Comparison of ENCODE assay signal across 19 cellular contexts in genomic region chr5:11650936-11651335, GRCh38.
"Had no signal": no experiment of that assay in that cellular context is flagged by ENCODE, and none has a peak within 500 bp of the region (broad histone marks: within the 10 kb centered on the region; RNA-seq: fewer than 3 reads in every experiment).

No MANE protein-coding gene starts in this region.

- H3K36me3 Mint-ChIP-seq: stimulated activated memory B cell treated with anti-CD40 and anti-IgM and Interleukin-4, amounts not matched to agents 10 μg/mL and 1 μg/mL and 100 μg/mL, for 72 hours had no signal

- H3K27ac ChIP-seq: colonic mucosa, hepatocyte, parathyroid adenoma, prostate gland, right lobe of liver, tibial artery, upper lobe of left lung, uterus had no signal

- H3K4me2 ChIP-seq: hepatocyte had no signal

- H3K9ac ChIP-seq: parathyroid adenoma had no signal

- H2AFZ ChIP-seq: hepatocyte, parathyroid adenoma had no signal

- H3K4me1 ChIP-seq: colonic mucosa, parathyroid adenoma, prostate gland, right lobe of liver, tibial artery, upper lobe of left lung, uterus had no signal

- H3K9me3 ChIP-seq: colonic mucosa, prostate gland, right lobe of liver, uterus had no signal

- H3K9me3 Mint-ChIP-seq: stimulated activated naive CD8-positive, alpha-beta T cell treated with anti-CD3 and anti-CD28 coated beads, Interleukin-15, Interleukin-2, amounts not matched to agents 100 ng/mL and 50 ng/mL, for 24 hours had no signal

- FAIRE-seq: islet of Langerhans had no signal

- H3K79me2 ChIP-seq: hepatocyte, parathyroid adenoma had no signal

- H3K27ac Mint-ChIP-seq: naive thymus-derived CD4-positive, alpha-beta T cell; nephron progenitor cell; stimulated activated memory B cell treated with anti-CD40 and anti-IgM and Interleukin-4, amounts not matched to agents 10 μg/mL and 1 μg/mL and 100 μg/mL, for 72 hours; stimulated activated naive CD8-positive, alpha-beta T cell treated with anti-CD3 and anti-CD28 coated beads, Interleukin-15, Interleukin-2, amounts not matched to agents 100 ng/mL and 50 ng/mL, for 24 hours had no signal

- ATAC-seq: naive thymus-derived CD4-positive, alpha-beta T cell; right lobe of liver; stimulated activated memory B cell treated with anti-CD40 and anti-IgM and Interleukin-4, amounts not matched to agents 10 μg/mL and 1 μg/mL and 100 μg/mL, for 72 hours had no signal

- H3K27me3 Mint-ChIP-seq: naive thymus-derived CD4-positive, alpha-beta T cell; stimulated activated memory B cell treated with anti-CD40 and anti-IgM and Interleukin-4, amounts not matched to agents 10 μg/mL and 1 μg/mL and 100 μg/mL, for 72 hours; stimulated activated naive CD8-positive, alpha-beta T cell treated with anti-CD3 and anti-CD28 coated beads, Interleukin-15, Interleukin-2, amounts not matched to agents 100 ng/mL and 50 ng/mL, for 24 hours had no signal

- DNase-seq: colonic mucosa; effector CD4-positive, alpha-beta T cell; foreskin melanocyte; head of caudate nucleus; kidney glomerular epithelial cell; naive thymus-derived CD4-positive, alpha-beta T cell; nephron progenitor cell; right lobe of liver; stimulated activated CD4-positive, alpha-beta T cell treated with anti-CD3 and anti-CD28 coated beads, Interleukin-1b, Interleukin-23, amount 100 ng/mL, for 48 hours; stimulated activated CD4-positive, alpha-beta T cell treated with anti-CD3 and anti-CD28 coated beads, Interleukin-4, amount 100 ng/mL, for 24 hours; tibial artery; upper lobe of left lung; uterus had no signal

- H3K4me3 ChIP-seq: colonic mucosa, hepatocyte, prostate gland, right lobe of liver, tibial artery, upper lobe of left lung, uterus had no signal

- H3K4me1 Mint-ChIP-seq: naive thymus-derived CD4-positive, alpha-beta T cell; nephron progenitor cell; stimulated activated memory B cell treated with anti-CD40 and anti-IgM and Interleukin-4, amounts not matched to agents 10 μg/mL and 1 μg/mL and 100 μg/mL, for 72 hours had no signal

- H3K4me3 Mint-ChIP-seq: naive thymus-derived CD4-positive, alpha-beta T cell; nephron progenitor cell; stimulated activated memory B cell treated with anti-CD40 and anti-IgM and Interleukin-4, amounts not matched to agents 10 μg/mL and 1 μg/mL and 100 μg/mL, for 72 hours; stimulated activated naive CD8-positive, alpha-beta T cell treated with anti-CD3 and anti-CD28 coated beads, Interleukin-15, Interleukin-2, amounts not matched to agents 100 ng/mL and 50 ng/mL, for 24 hours had no signal

- H3K27me3 ChIP-seq: colonic mucosa, hepatocyte, right lobe of liver, tibial artery, upper lobe of left lung, uterus had no signal

- H3K36me3 ChIP-seq: colonic mucosa, prostate gland, right lobe of liver, tibial artery, upper lobe of left lung, uterus had no signal
